2 cellular contexts compared by ENCODE assay signal in genomic region chr6:142867355-142867801, GRCh38.
A peak's percentile ranks its signal among the peaks of the same experiment; 100 is the strongest.
TF ChIP-seq lines count a peak whose summit lies in the region.

No MANE protein-coding gene starts in this region.

TF ChIP-seq in IMR-90, 13 proteins besides CTCF, POLR2A, EP300 and RAD21:
- TF ChIP-seq FOS (IDR thresholded peaks at IDR 0.05; ENCODE audit: low read depth, low read length) (no peak), RCOR1 (IDR thresholded peaks at IDR 0.05; ENCODE audit: insufficient replicate concordance, low read length) (no peak), RFX5 (IDR thresholded peaks at IDR 0.05; ENCODE audit: low read depth, low read length) (no peak), NFE2L2 (IDR thresholded peaks at IDR 0.05; ENCODE audit: low read depth, low read length) (no peak), ELK1 (IDR thresholded peaks at IDR 0.05; ENCODE audit: borderline replicate concordance, low read depth, low read length) (no peak), CEBPB (IDR thresholded peaks at IDR 0.05; ENCODE audit: low read depth, low read length) (peak; percentile 71), BHLHE40 (IDR thresholded peaks at IDR 0.05; ENCODE audit: low read depth, low read length) (no peak)

TF ChIP-seq in GM23338, 12 proteins besides CTCF, POLR2A, EP300 and RAD21:
- no peak for TF ChIP-seq ZNF331 (CRISPR knock-in tag; IDR thresholded peaks at IDR 0.05; ENCODE audit: low read depth)
- no peak for TF ChIP-seq EZH2 (IDR thresholded peaks at IDR 0.05; ENCODE audit: low read depth, unreplicated experiment)
- TF ChIP-seq STAT1 (IDR thresholded peaks at IDR 0.05; ENCODE audit: unreplicated experiment): no peak
- no peak for TF ChIP-seq CREB1 (CRISPR knock-in tag; IDR thresholded peaks at IDR 0.05; ENCODE audit: low read depth)
- no peak for TF ChIP-seq ETS1 (IDR thresholded peaks at IDR 0.05)
- TF ChIP-seq POLR2AphosphoS5 (IDR thresholded peaks at IDR 0.05; ENCODE audit: low read depth): no peak
- TF ChIP-seq ZNF462 (CRISPR knock-in tag; IDR thresholded peaks at IDR 0.05): no peak
- TF ChIP-seq NANOG (IDR thresholded peaks at IDR 0.05; ENCODE audit: borderline replicate concordance): no peak
- TF ChIP-seq ZNF114 (CRISPR knock-in tag; IDR thresholded peaks at IDR 0.05): no peak
- TF ChIP-seq JUNB (IDR thresholded peaks at IDR 0.05; ENCODE audit: unreplicated experiment): no peak
- TF ChIP-seq REST (IDR thresholded peaks at IDR 0.05; ENCODE audit: unreplicated experiment): no peak
- no peak for TF ChIP-seq EZH2phosphoT487 (IDR thresholded peaks at IDR 0.05; ENCODE audit: unreplicated experiment)
